Comparison of ENCODE assay signal across 14 cellular contexts in genomic region chr2:118842687-118843491, GRCh38. TPM values are rescaled to one million over a fixed set of nuclear protein-coding genes. Genes with fewer than 3 reads are reported as not detected.
DNase-seq lines count a peak whose midpoint lies in the region; ATAC-seq and TF ChIP-seq lines count a peak whose summit lies in the region.
"Had no signal": no experiment of that assay in that cellular context is flagged by ENCODE, and none has a peak within 500 bp of the region (broad histone marks: within the 10 kb centered on the region; RNA-seq: fewer than 3 reads in every experiment).

No MANE protein-coding gene starts in this region.

- peaks cover 4% of the 10 kb centered on the region for H3K36me3 Mint-ChIP-seq in stimulated activated naive CD8-positive, alpha-beta T cell treated with anti-CD3 and anti-CD28 coated beads, Interleukin-15, Interleukin-2, amounts not matched to agents 100 ng/mL and 50 ng/mL, for 24 hours (ENCODE audit: low read depth)
- no peaks in the 10 kb centered on the region for H3K36me3 Mint-ChIP-seq in natural killer cell treated with Interleukin-12 subunit alpha and Interleukin-12 subunit beta and Interleukin-15 and Interleukin-18, amount 100 ng/mL, for 72 hours

- TF ChIP-seq CTCF in vagina (IDR thresholded peaks at IDR 0.05): no peak

- H3K36me3 ChIP-seq in ectodermal cell (ENCODE audit: control insufficient read depth, insufficient read depth, low read length) (peaks cover 2% of the 10 kb centered on the region), vagina (no peaks in the 10 kb centered on the region)

- WGBS in ectodermal cell, 2 experiments: 1% methylated on average over 54 to 57 of the region's 59 CpGs

- H3K4me3 ChIP-seq in ectodermal cell (ENCODE audit: insufficient read depth, low read depth, low read length) (peak overlapping the region; percentile 22), vagina (peak overlapping the region; percentile 16 to 20)

- peak overlapping the region; percentile 74 for H3K4me3 Mint-ChIP-seq in stimulated activated naive CD8-positive, alpha-beta T cell treated with anti-CD3 and anti-CD28 coated beads, Interleukin-15, Interleukin-2, amounts not matched to agents 100 ng/mL and 50 ng/mL, for 24 hours
- peak overlapping the region; percentile 85 for H3K4me3 Mint-ChIP-seq in natural killer cell treated with Interleukin-12 subunit alpha and Interleukin-12 subunit beta and Interleukin-15 and Interleukin-18, amount 100 ng/mL, for 72 hours

- H3K4me1 Mint-ChIP-seq in stimulated activated naive CD8-positive, alpha-beta T cell treated with anti-CD3 and anti-CD28 coated beads, Interleukin-15, Interleukin-2, amounts not matched to agents 100 ng/mL and 50 ng/mL, for 24 hours (ENCODE audit: low read depth): peaks cover 22% of the 10 kb centered on the region
- peaks cover 8 to 14% of the 10 kb centered on the region in 2 donors for H3K4me1 Mint-ChIP-seq in natural killer cell treated with Interleukin-12 subunit alpha and Interleukin-12 subunit beta and Interleukin-15 and Interleukin-18, amount 100 ng/mL, for 72 hours (ENCODE audit: low read depth in 2 of 2)

- H3K27ac Mint-ChIP-seq in stimulated activated naive CD8-positive, alpha-beta T cell treated with anti-CD3 and anti-CD28 coated beads, Interleukin-15, Interleukin-2, amounts not matched to agents 100 ng/mL and 50 ng/mL, for 24 hours: no peak overlapping the region
- H3K27ac Mint-ChIP-seq in natural killer cell treated with Interleukin-12 subunit alpha and Interleukin-12 subunit beta and Interleukin-15 and Interleukin-18, amount 100 ng/mL, for 72 hours: no peak overlapping the region

- H3K9me3 ChIP-seq in ectodermal cell (ENCODE audit: control insufficient read depth, low read length) (no peaks in the 10 kb centered on the region), vagina (no peaks in the 10 kb centered on the region)
- H3K9me3 ChIP-seq: Caco-2 had no signal

- H3K4me1 ChIP-seq in ectodermal cell (ENCODE audit: control insufficient read depth, insufficient read depth, low read length): peaks cover 19% of the 10 kb centered on the region
- peaks cover 28% of the 10 kb centered on the region for H3K4me1 ChIP-seq in vagina
- H3K4me1 ChIP-seq: Caco-2 had no signal

- no peak for ATAC-seq in stimulated activated naive CD8-positive, alpha-beta T cell treated with anti-CD3 and anti-CD28 coated beads, Interleukin-15, Interleukin-2, amounts not matched to agents 100 U/mL and 50 U/mL, for 24 hours
- no peak for ATAC-seq in natural killer cell treated with Interleukin-12 subunit alpha and Interleukin-12 subunit beta and Interleukin-15 and Interleukin-18, amount 100 ng/mL, for 72 hours

- no peak overlapping the region for H3K27ac ChIP-seq in ectodermal cell (ENCODE audit: insufficient read depth, low read depth, low read length, poor library complexity, severe bottlenecking)
- H3K27ac ChIP-seq in vagina: no peak overlapping the region
- H3K27ac ChIP-seq in caudate nucleus (ENCODE audit: low read depth, low read length): no peak overlapping the region
- H3K27ac ChIP-seq: VCaP had no signal

- H3K9me3 Mint-ChIP-seq in stimulated activated naive CD8-positive, alpha-beta T cell treated with anti-CD3 and anti-CD28 coated beads, Interleukin-15, Interleukin-2, amounts not matched to agents 100 ng/mL and 50 ng/mL, for 24 hours: no peaks in the 10 kb centered on the region
- no peaks in the 10 kb centered on the region for H3K9me3 Mint-ChIP-seq in natural killer cell treated with Interleukin-12 subunit alpha and Interleukin-12 subunit beta and Interleukin-15 and Interleukin-18, amount 100 ng/mL, for 72 hours

- H3K27me3 Mint-ChIP-seq in stimulated activated naive CD8-positive, alpha-beta T cell treated with anti-CD3 and anti-CD28 coated beads, Interleukin-15, Interleukin-2, amounts not matched to agents 100 ng/mL and 50 ng/mL, for 24 hours: peaks cover 85% of the 10 kb centered on the region
- peaks cover 46 to 71% of the 10 kb centered on the region in 2 donors for H3K27me3 Mint-ChIP-seq in natural killer cell treated with Interleukin-12 subunit alpha and Interleukin-12 subunit beta and Interleukin-15 and Interleukin-18, amount 100 ng/mL, for 72 hours

- intact Hi-C loops in vagina (cut with DNase I): no loop called here

- TF ChIP-seq POLR2A in vagina (IDR thresholded peaks at IDR 0.05): no peak

- H3K27me3 ChIP-seq in ectodermal cell (ENCODE audit: control insufficient read depth, insufficient read depth, low read length, poor library complexity, severe bottlenecking) (peaks cover 100% of the 10 kb centered on the region), vagina (peaks cover 18% of the 10 kb centered on the region)

- no peak for DNase-seq in stimulated activated naive CD8-positive, alpha-beta T cell treated with anti-CD3 and anti-CD28 coated beads, Interleukin-15, Interleukin-2, amounts not matched to agents 100 U/mL and 50 U/mL, for 24 hours
- DNase-seq in natural killer cell treated with Interleukin-12 subunit alpha and Interleukin-12 subunit beta and Interleukin-15 and Interleukin-18, amount 100 ng/mL, for 72 hours (ENCODE audit: low spot score): no peak
- DNase-seq in vagina (ENCODE audit: extremely low spot score in 2 of 2) (no peak), T-helper 1 cell (no peak), caudate nucleus (lab: John Stamatoyannopoulos, UW) (no peak)
- DNase-seq in stimulated activated naive CD4-positive, alpha-beta T cell treated with Interleukin-2 at 50 U/mL for 16 hours (lab: John Stamatoyannopoulos, UW): no peak
- DNase-seq: anterior cingulate cortex, MM.1S had no signal

RNA-seq across cellular contexts. Expression of gene EN1, which starts 4.6 kb away (rescaled TPM):
- 15.6 TPM for polyA plus RNA-seq in ectodermal cell (2013, experiment 1 of 4)
- polyA plus RNA-seq in ectodermal cell (2013, experiment 2 of 4): 8.8 TPM
- polyA plus RNA-seq in ectodermal cell (2013, experiment 3 of 4): 12.8 TPM
- polyA plus RNA-seq in ectodermal cell (2013, experiment 4 of 4): 9.6 TPM
- not detected for total RNA-seq in natural killer cell treated with Interleukin-12 subunit alpha and Interleukin-12 subunit beta and Interleukin-15 and Interleukin-18, amount 100 ng/mL, for 72 hours
- not detected for total RNA-seq in vagina
- total RNA-seq: frontal cortex, pulmonary artery endothelial cell had no signal
